17 cellular contexts compared by ENCODE assay signal in the genomic region with DNA sequence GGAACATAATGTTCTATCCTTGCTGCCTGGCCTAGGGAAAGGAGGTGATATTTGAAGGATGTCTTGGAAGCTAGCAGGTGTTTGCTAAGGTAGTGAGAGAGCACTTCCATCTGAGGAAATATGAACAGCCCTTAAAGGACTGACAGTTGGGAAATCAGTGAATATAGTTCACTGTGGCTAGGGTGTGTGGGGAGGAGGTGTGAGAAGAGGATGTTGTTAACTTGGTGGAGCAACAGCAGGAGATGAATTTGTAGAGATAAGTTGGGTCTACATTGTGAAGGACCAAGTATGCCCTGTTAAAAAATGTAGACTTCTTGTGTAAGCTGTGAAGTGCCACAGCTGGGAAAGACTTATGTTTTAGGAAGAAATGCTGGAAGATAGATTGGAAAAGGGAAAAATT.
"Had no signal": no experiment of that assay in that cellular context is flagged by ENCODE, and none has a peak within 500 bp of the region (broad histone marks: within the 10 kb centered on the region; RNA-seq: fewer than 3 reads in every experiment).

No MANE protein-coding gene starts in this region.

- H3K9me3 Mint-ChIP-seq: activated T-cell treated with anti-CD3 and anti-CD28 coated beads, Interleukin-2, amount 50 U/mL, for 4 hours had no signal

- H3K27me3 ChIP-seq: dorsolateral prefrontal cortex, esophagus squamous epithelium, right atrium auricular region, transverse colon had no signal

- H3K36me3 ChIP-seq: esophagus squamous epithelium, lower lobe of right lung, right atrium auricular region, transverse colon had no signal

- H3K4me3 ChIP-seq: dorsolateral prefrontal cortex, esophagus squamous epithelium, lower lobe of right lung, right atrium auricular region, skin epidermis, transverse colon had no signal

- DNase-seq: activated CD4-positive, alpha-beta T cell treated with anti-CD3 and anti-CD28 coated beads, Interleukin-2, amount 50 U/mL, for 48 hours; activated CD4-positive, CD25-positive, alpha-beta regulatory T cell treated with anti-CD3 and anti-CD28 coated beads, Interleukin-2, amount 50 U/mL, for 72 hours; activated gamma-delta T cell treated with Interleukin-2 at 50 U/mL for 16 hours; activated naive CD8-positive, alpha-beta T cell treated with anti-CD3 and anti-CD28 coated beads for 36 hours; activated T-cell treated with anti-CD3 and anti-CD28 coated beads, Interleukin-2, amount 50 U/mL, for 4 hours; dorsolateral prefrontal cortex; esophagus squamous epithelium; foreskin fibroblast; glutamatergic neuron; left cardiac atrium; lower lobe of right lung; midbrain; naive B cell; posterior cingulate gyrus; transverse colon had no signal

- H3K4me3 Mint-ChIP-seq: activated naive CD8-positive, alpha-beta T cell treated with anti-CD3 and anti-CD28 coated beads for 36 hours; activated T-cell treated with anti-CD3 and anti-CD28 coated beads, Interleukin-2, amount 50 U/mL, for 4 hours; naive B cell had no signal

- H3K9me3 ChIP-seq: esophagus squamous epithelium, lower lobe of right lung, right atrium auricular region, transverse colon had no signal

- H3K27me3 Mint-ChIP-seq: activated naive CD8-positive, alpha-beta T cell treated with anti-CD3 and anti-CD28 coated beads for 36 hours; naive B cell had no signal

- ATAC-seq: activated T-cell treated with anti-CD3 and anti-CD28 coated beads, Interleukin-2, amount 50 U/mL, for 4 hours; left cardiac atrium; lower lobe of right lung had no signal

- H3K4me1 ChIP-seq: esophagus squamous epithelium, lower lobe of right lung had no signal

- H3K27ac Mint-ChIP-seq: activated naive CD8-positive, alpha-beta T cell treated with anti-CD3 and anti-CD28 coated beads for 36 hours had no signal

- H3K36me3 Mint-ChIP-seq: activated naive CD8-positive, alpha-beta T cell treated with anti-CD3 and anti-CD28 coated beads for 36 hours had no signal

- H3K27ac ChIP-seq: dorsolateral prefrontal cortex, esophagus squamous epithelium, lower lobe of right lung, right atrium auricular region, skin epidermis, transverse colon had no signal
